Comparison of ENCODE assay signal across 8 cellular contexts in the genomic region with DNA sequence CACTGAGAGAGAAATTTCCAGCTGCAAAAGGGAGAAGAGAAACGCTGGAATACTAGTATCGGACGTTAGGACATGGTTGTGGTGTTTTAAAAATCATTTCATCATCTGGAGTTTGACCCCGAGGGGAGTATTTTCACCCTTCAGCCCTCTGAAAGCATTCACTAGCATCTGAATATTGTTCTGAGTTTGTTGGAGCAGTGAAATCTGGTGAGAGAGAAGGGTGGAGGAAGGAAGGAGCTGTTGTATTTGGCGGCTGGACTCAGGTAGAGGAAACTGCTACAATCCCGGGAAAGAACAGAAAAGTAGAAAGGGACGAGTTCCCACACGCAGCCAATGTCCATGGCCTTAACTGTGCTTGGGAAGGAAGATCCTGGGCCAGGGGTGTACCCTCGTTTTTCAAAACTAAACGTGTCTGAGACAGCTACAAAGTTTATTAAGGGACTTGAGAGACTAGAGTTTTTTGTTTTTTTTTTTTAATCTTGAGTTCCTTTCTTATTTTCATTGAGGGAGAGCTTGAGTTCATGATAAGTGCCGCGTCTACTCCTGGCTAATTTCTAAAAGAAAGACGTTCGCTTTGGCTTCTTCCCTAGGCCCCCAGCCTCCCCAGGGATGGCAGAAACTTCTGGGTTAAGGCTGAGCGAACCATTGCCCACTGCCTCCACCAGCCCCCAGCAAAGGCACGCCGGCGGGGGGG. TPM values are rescaled to one million over a fixed set of nuclear protein-coding genes. Genes with fewer than 3 reads are reported as not detected.
DNase-seq lines count a peak whose midpoint lies in the region; ATAC-seq lines count a peak whose summit lies in the region.

No MANE protein-coding gene starts in this region.

- H3K4me3 Mint-ChIP-seq in activated naive CD8-positive, alpha-beta T cell treated with anti-CD3 and anti-CD28 coated beads for 36 hours = peak overlapping the region; percentile 81

- H3K4me1 Mint-ChIP-seq in activated naive CD8-positive, alpha-beta T cell treated with anti-CD3 and anti-CD28 coated beads for 36 hours = peaks cover 50% of the 10 kb centered on the region

- DNase-seq in Daoy (ENCODE audit: low read depth) (peak; percentile 27), KBM-7 (peak; percentile 58), hepatic stellate cell (ENCODE audit: low spot score) (peak; percentile 22), sciatic nerve (ENCODE audit: low spot score) (no peak), SK-N-DZ (ENCODE audit: low spot score) (no peak)
- no peak for DNase-seq in activated naive CD8-positive, alpha-beta T cell treated with anti-CD3 and anti-CD28 coated beads for 36 hours

- peaks cover 36% of the 10 kb centered on the region for H3K36me3 Mint-ChIP-seq in activated naive CD8-positive, alpha-beta T cell treated with anti-CD3 and anti-CD28 coated beads for 36 hours

- no peaks in the 10 kb centered on the region for H3K27me3 Mint-ChIP-seq in activated naive CD8-positive, alpha-beta T cell treated with anti-CD3 and anti-CD28 coated beads for 36 hours

- in situ Hi-C loops in KBM-7 (cut with MboI; ENCODE audit: low pct_unique_long_range_greater_than_20kb, low sequenced_read_pairs) = loop anchor here (25.0 kb wide), 1 partner anchor 104 kb away; the partner anchor contains the start of gene CREBL2

- intact Hi-C loops in sciatic nerve (cut with DNase I) = no loop called here

- peak overlapping the region; percentile 91 for H3K27ac Mint-ChIP-seq in activated naive CD8-positive, alpha-beta T cell treated with anti-CD3 and anti-CD28 coated beads for 36 hours

- no peaks in the 10 kb centered on the region for H3K9me3 Mint-ChIP-seq in activated naive CD8-positive, alpha-beta T cell treated with anti-CD3 and anti-CD28 coated beads for 36 hours

- ATAC-seq in sciatic nerve = peak; percentile 1
- ATAC-seq in GM21360 (IDR thresholded peaks at IDR 0.05; ENCODE audit: unreplicated experiment) = no peak
- no peak for ATAC-seq in HG03159 (IDR thresholded peaks at IDR 0.05; ENCODE audit: unreplicated experiment)

RNA-seq across cellular contexts. Expression of gene CDKN1B, which starts 0.9 kb away (rescaled TPM):
- 29.7 and 41.9 TPM in 2 replicates for total RNA-seq in Daoy (2014; rRNA removed; shearing (Covaris generic))
- total RNA-seq in activated naive CD8-positive, alpha-beta T cell treated with anti-CD3 and anti-CD28 coated beads for 36 hours = 10 to 100 TPM; 26.0 to 26.1 TPM
- total RNA-seq in sciatic nerve = 110 TPM
- polyA plus RNA-seq in SK-N-DZ (2014; cell fraction: cytosol; rRNA removed) = 109 and 132 TPM in 2 replicates
- polyA plus RNA-seq in SK-N-DZ (2014; cell fraction: nucleus; rRNA removed) = 65.7 and 67.7 TPM in 2 replicates

RNA-seq across cellular contexts. Expression of gene GPR19, which starts 20.3 kb away (rescaled TPM):
- 0.40 TPM in 1 of 2 replicates, not detected in the other for total RNA-seq in Daoy (2014; rRNA removed; shearing (Covaris generic))
- total RNA-seq in activated naive CD8-positive, alpha-beta T cell treated with anti-CD3 and anti-CD28 coated beads for 36 hours = 10 to 100 TPM; 10.3 to 11.3 TPM
- total RNA-seq in sciatic nerve = 0.62 TPM
- 19.7 and 20.4 TPM in 2 replicates for polyA plus RNA-seq in SK-N-DZ (2014; cell fraction: cytosol; rRNA removed)
- polyA plus RNA-seq in SK-N-DZ (2014; cell fraction: nucleus; rRNA removed) = 8.6 and 11.2 TPM in 2 replicates

Comparison
In these comparisons a context has a peak if more than half of its experiments do, and no peak if none do; other contexts are left out.
1. DNase-seq: peak in Daoy (single experiment), KBM-7 (single experiment) and hepatic stellate cell (single experiment); none in activated naive CD8-positive, alpha-beta T cell treated with anti-CD3 and anti-CD28 coated beads for 36 hours (single experiment), sciatic nerve (single experiment) and SK-N-DZ (single experiment).